ENCODE assay signal across 16 cellular contexts in genomic region chr3:10534066-10534465, GRCh38. TPM values are rescaled to one million over a fixed set of nuclear protein-coding genes. Genes with fewer than 3 reads are reported as not detected.
"Had no signal": no experiment of that assay in that cellular context is flagged by ENCODE, and none has a peak within 500 bp of the region (broad histone marks: within the 10 kb centered on the region; RNA-seq: fewer than 3 reads in every experiment).

No MANE protein-coding gene starts in this region.

- H3K4me3 Mint-ChIP-seq: activated B cell treated with CpG ODN at 0.5 μM for 24 hours; activated CD4-positive, alpha-beta T cell treated with anti-CD3 and anti-CD28 coated beads, Interleukin-2, amount 10 ng/mL, durations not matched to agents 24 days and 14 days; nephron; T-cell had no signal

- DNase-seq: activated B cell treated with CpG ODN at 0.5 μM for 24 hours; activated CD4-positive, alpha-beta T cell treated with anti-CD3 and anti-CD28 coated beads, Interleukin-2, amount 10 ng/mL, durations not matched to agents 24 days and 14 days; dermis blood vessel endothelial cell; effector memory CD4-positive, alpha-beta T cell; left cardiac atrium; lower lobe of right lung; nucleus accumbens; SHP77 treated with DMSO at 0.1 percent for 48 hours; uterus had no signal

- H3K9me3 ChIP-seq: lower lobe of right lung, uterus had no signal

- H3K27ac Mint-ChIP-seq: activated B cell treated with CpG ODN at 0.5 μM for 24 hours; activated CD4-positive, alpha-beta T cell treated with anti-CD3 and anti-CD28 coated beads, Interleukin-2, amount 10 ng/mL, durations not matched to agents 24 days and 14 days; nephron; progenitor cell of endocrine pancreas; T-cell had no signal

- H3K4me1 Mint-ChIP-seq: activated B cell treated with CpG ODN at 0.5 μM for 24 hours; activated CD4-positive, alpha-beta T cell treated with anti-CD3 and anti-CD28 coated beads, Interleukin-2, amount 10 ng/mL, durations not matched to agents 24 days and 14 days; nephron; T-cell had no signal

- H3K36me3 Mint-ChIP-seq: T-cell had no signal

- H3K4me1 ChIP-seq: lower lobe of right lung, uterus had no signal

- ATAC-seq: left cardiac atrium, SK-N-SH treated with all-trans-retinoic acid at 6 μM for 48 hours, T-cell had no signal

- H3K27me3 ChIP-seq: uterus had no signal

- H3K4me3 ChIP-seq: hepatocyte, lower lobe of right lung, uterus had no signal

- H3K36me3 ChIP-seq: lower lobe of right lung, uterus had no signal

- H3K9me3 Mint-ChIP-seq: activated B cell treated with CpG ODN at 0.5 μM for 24 hours; activated CD4-positive, alpha-beta T cell treated with anti-CD3 and anti-CD28 coated beads, Interleukin-2, amount 10 ng/mL, durations not matched to agents 24 days and 14 days had no signal

- H3K27ac ChIP-seq: hepatocyte, lower lobe of right lung, uterus had no signal

RNA-seq across cellular contexts. Expression of gene ATP2B2, which starts 28.7 kb away (rescaled TPM):
- total RNA-seq: activated B cell treated with CpG ODN at 0.5 μM for 24 hours; activated CD4-positive, alpha-beta T cell treated with anti-CD3 and anti-CD28 coated beads, Interleukin-2, amount 10 ng/mL, durations not matched to agents 24 days and 14 days; activated CD8-positive, alpha-beta memory T cell treated with anti-CD3 and anti-CD28 coated beads for 36 hours; dermis blood vessel endothelial cell; fibroblast of villous mesenchyme; T-cell had no signal
